In the genomic region with DNA sequence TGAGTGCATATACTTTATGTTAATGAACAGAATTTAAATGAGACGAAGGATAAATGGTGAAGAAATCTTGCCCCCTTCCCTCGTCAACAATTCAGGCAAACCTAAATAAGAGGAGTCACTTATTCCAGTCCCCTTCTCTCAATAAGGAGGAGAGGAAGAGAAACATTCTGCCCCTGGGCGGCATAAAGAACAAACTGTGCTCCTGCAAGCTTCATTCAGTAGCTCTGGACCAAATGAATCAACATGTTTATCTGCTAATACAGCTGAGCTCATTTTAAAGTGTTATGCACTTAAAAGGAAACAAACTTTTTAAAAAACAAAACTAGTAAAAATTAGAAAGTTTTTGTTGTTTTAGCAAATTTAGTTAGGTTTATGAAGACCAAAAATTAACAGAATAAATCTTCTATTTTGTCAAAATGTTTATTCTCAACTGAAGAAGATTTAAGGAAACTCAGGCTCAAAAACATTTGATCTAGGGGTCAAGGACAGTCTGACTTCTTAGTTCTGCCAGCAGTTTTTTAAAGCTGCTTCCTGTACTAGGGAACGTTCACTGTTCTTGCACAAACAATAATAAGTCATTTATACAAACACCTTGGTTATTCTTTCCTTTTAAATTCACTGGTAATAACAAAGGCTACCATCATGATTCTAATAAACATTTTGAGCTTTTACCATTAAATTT, we compare ENCODE assay signal across 14 cellular contexts. TPM values are rescaled to one million over a fixed set of nuclear protein-coding genes. Genes with fewer than 3 reads are reported as not detected.
A peak's percentile ranks its signal among the peaks of the same experiment; 100 is the strongest.
DNase-seq lines count a peak whose midpoint lies in the region; ATAC-seq, FAIRE-seq and TF ChIP-seq lines count a peak whose summit lies in the region.
"Had no signal": no experiment of that assay in that cellular context is flagged by ENCODE, and none has a peak within 500 bp of the region (broad histone marks: within the 10 kb centered on the region; RNA-seq: fewer than 3 reads in every experiment).

No MANE protein-coding gene starts in this region.

- H2AFZ ChIP-seq in smooth muscle cell (ENCODE audit: low read depth) = no peak overlapping the region

- H3K4me3 ChIP-seq in smooth muscle cell = no peak overlapping the region

- no peaks in the 10 kb centered on the region for H3F3A ChIP-seq in smooth muscle cell (ENCODE audit: low read depth)

- H3K27me3 ChIP-seq in layer of hippocampus (ENCODE audit: control insufficient read depth, insufficient read depth, low read length) (no peaks in the 10 kb centered on the region), smooth muscle cell (ENCODE audit: low read depth) (no peaks in the 10 kb centered on the region)
- H3K27me3 ChIP-seq: brain microvascular endothelial cell had no signal

- H3K9me3 ChIP-seq in smooth muscle cell (replicated peaks; ENCODE audit: low read depth) = no peaks in the 10 kb centered on the region

- H3K36me3 ChIP-seq in smooth muscle cell (ENCODE audit: low read depth) = no peaks in the 10 kb centered on the region
- H3K36me3 ChIP-seq: brain microvascular endothelial cell had no signal

- FAIRE-seq in G401.6 (lab: Jason Lieb, UNC) (peak; percentile 36), endometrium (lab: Jason Lieb, UNC) (peak; percentile 92)

- peaks cover 56% of the 10 kb centered on the region for H3K79me2 ChIP-seq in smooth muscle cell (ENCODE audit: low read depth)

- H3K9ac ChIP-seq in smooth muscle cell (ENCODE audit: low read depth) = peak overlapping the region; percentile 9

- WGBS in smooth muscle cell (ENCODE audit: low lambda C conversion rate) = 45% methylated on average over 4 of the region's 4 CpGs

- H3K27ac ChIP-seq in layer of hippocampus (ENCODE audit: low read depth, low read length) (peak overlapping the region; percentile 59), smooth muscle cell (ENCODE audit: low read depth) (peak overlapping the region; percentile 4)
- H3K27ac ChIP-seq: brain microvascular endothelial cell had no signal

- H3K4me2 ChIP-seq in smooth muscle cell = peak overlapping the region; percentile 18

- H3K4me1 ChIP-seq in smooth muscle cell (ENCODE audit: low read depth) = no peaks in the 10 kb centered on the region

- DNase-seq in smooth muscle cell (lab: John Stamatoyannopoulos, UW; ENCODE audit: unreplicated experiment) (no peak), NCI-H2107 treated with DMSO at 0.1 percent for 48 hours (lab: John Stamatoyannopoulos, UW; ENCODE audit: unreplicated experiment) (no peak), CD1c-positive myeloid dendritic cell (ENCODE audit: extremely low spot score) (no peak), LoVo (ENCODE audit: low spot score) (no peak)
- DNase-seq: brain microvascular endothelial cell, NCI-H1105 treated with DMSO at 0.1 percent for 48 hours, NCI-H446, T-cell had no signal

- ATAC-seq in HG02642 (IDR thresholded peaks at IDR 0.05; ENCODE audit: poor library complexity, unreplicated experiment) = no peak
- ATAC-seq: activated T-helper 17 cell treated with anti-CD3 and anti-CD28 coated beads, Interleukin-2, amount 50 U/mL, for 72 hours; natural killer cell treated with Interleukin-12 subunit alpha and Interleukin-12 subunit beta and Interleukin-15 and Interleukin-18, amount 100 ng/mL, for 72 hours; T-cell had no signal

- TF ChIP-seq CTCF in smooth muscle cell (IDR thresholded peaks at IDR 0.05; ENCODE audit: borderline replicate concordance, insufficient read depth, poor library complexity, severe bottlenecking) = no peak

- peaks cover 70% of the 10 kb centered on the region for H4K20me1 ChIP-seq in smooth muscle cell (ENCODE audit: low read depth)

RNA-seq across cellular contexts. Expression of a gene that starts 58.3 kb away (rescaled TPM):
- 32.3 and 41.1 TPM in 2 replicates for total RNA-seq in smooth muscle cell
- polyA plus RNA-seq in smooth muscle cell = 5.5 and 6.8 TPM in 2 replicates
